7 cellular contexts compared by ENCODE assay signal in the genomic region with DNA sequence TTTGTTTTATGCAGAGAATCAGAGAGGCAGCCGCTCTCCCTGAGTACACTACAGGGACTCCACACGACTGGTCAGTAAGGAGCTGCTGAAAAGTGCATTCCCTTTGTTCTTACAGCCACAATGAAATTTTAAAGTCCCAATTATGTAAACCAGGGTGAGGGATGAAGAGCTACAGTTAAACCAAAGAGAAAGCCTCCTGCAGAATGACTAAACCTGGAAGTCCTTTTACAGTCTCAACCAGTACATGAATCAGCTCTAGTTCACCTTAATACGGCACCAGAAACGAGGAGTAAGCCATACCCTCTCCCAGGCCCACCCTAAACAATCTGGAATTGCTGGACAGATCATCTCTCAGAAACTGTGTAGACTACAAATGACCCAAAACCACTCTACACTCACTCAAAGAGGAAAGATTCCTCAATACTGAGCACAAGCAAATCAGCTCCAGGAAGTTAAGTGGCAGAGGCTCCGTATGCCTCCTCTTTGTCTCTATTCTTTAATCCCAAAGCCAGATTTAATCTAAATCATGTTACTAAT.
DNase-seq lines count a peak whose midpoint lies in the region; ATAC-seq, FAIRE-seq and TF ChIP-seq lines count a peak whose summit lies in the region.

No MANE protein-coding gene starts in this region.

- no peak for FAIRE-seq in RCC 7860 (lab: Jason Lieb, UNC)

- intact Hi-C loops in stomach (cut with DNase I; ENCODE audit: low total_unique reads), result loop anchor here (5.0 kb wide), 1 partner anchor 283 kb away; no protein-coding TSS in a partner anchor

- CTCF ChIA-PET in WTC11 (lab: Charles Lee), result interaction anchor here (0.6 to 2.1 kb wide), 13 partner anchors 15 to 564 kb away, joined by 3 to 14 read pairs (median 3); a partner anchor contains a TSS

- no peaks in the 10 kb centered on the region for H3K27me3 ChIP-seq in stomach

- no peaks in the 10 kb centered on the region for H3K27me3 Mint-ChIP-seq in WTC11 (ENCODE audit: low read depth)

- no peaks in the 10 kb centered on the region for H3K36me3 Mint-ChIP-seq in WTC11

- peaks cover 26 to 93% (median 60%) of the 10 kb centered on the region in 4 donors for H3K4me1 ChIP-seq in stomach

- H3K36me3 ChIP-seq in stomach, result no peaks in the 10 kb centered on the region

- POLR2A ChIA-PET in WTC11 (lab: Charles Lee), result interaction anchor here (0.9 kb wide), 1 partner anchor 80 kb away, joined by 3 read pairs; no protein-coding TSS in a partner anchor

- no peak for TF ChIP-seq CTCF in WTC11 (IDR thresholded peaks at IDR 0.05)
- TF ChIP-seq CTCF in stomach (IDR thresholded peaks at IDR 0.05), result no peak

- no peak for TF ChIP-seq EP300 in stomach (IDR thresholded peaks at IDR 0.05)

- no peaks in the 10 kb centered on the region for H3K9me3 Mint-ChIP-seq in WTC11

- peak overlapping the region; percentile 71 for H3K4me3 Mint-ChIP-seq in WTC11

- DNase-seq in HT-29 (ENCODE audit: low spot score) (peak; percentile 1), WTC11 (ENCODE audit: low spot score) (no peak), inferior parietal cortex (ENCODE audit: extremely low spot score) (peak; percentile 51), stomach (no peak), RCC 7860 (ENCODE audit: low spot score) (no peak), SHP77 (lab: John Stamatoyannopoulos, UW) (no peak)

- WGBS in stomach, 5 donors, result 11 to 20% (median 16%) methylated on average over 5 of the region's 5 CpGs

- ATAC-seq in WTC11, result no peak
- ATAC-seq in HG03571 (IDR thresholded peaks at IDR 0.05; ENCODE audit: unreplicated experiment), result no peak

- peak overlapping the region; percentile 77 to 85 (median 82) for H3K27ac ChIP-seq in stomach

- no peaks in the 10 kb centered on the region for H3K9me3 ChIP-seq in stomach

- H3K4me3 ChIP-seq in stomach, result peak overlapping the region; percentile 39 to 51 (median 44)

- H3K4me1 Mint-ChIP-seq in WTC11, result peaks cover 65% of the 10 kb centered on the region

- H3K27ac Mint-ChIP-seq in WTC11, result peak overlapping the region; percentile 99

- TF ChIP-seq POLR2A in stomach (IDR thresholded peaks at IDR 0.05), result no peak

TF ChIP-seq in WTC11, 78 proteins besides CTCF, POLR2A, EP300 and RAD21:
- TF ChIP-seq TEAD1 (CRISPR knock-in tag; IDR thresholded peaks at IDR 0.05) (no peak), JUN (CRISPR knock-in tag; IDR thresholded peaks at IDR 0.05) (no peak), CREB1 (CRISPR knock-in tag; IDR thresholded peaks at IDR 0.05) (no peak), GTF2I (CRISPR knock-in tag; conservative IDR thresholded peaks at IDR 0.05) (no peak), ZNF396 (CRISPR knock-in tag; IDR thresholded peaks at IDR 0.05; ENCODE audit: borderline replicate concordance) (no peak), ATF1 (CRISPR knock-in tag; IDR thresholded peaks at IDR 0.05) (no peak), ZNF138 (CRISPR knock-in tag; conservative IDR thresholded peaks at IDR 0.05) (no peak), NFE2L1 (CRISPR knock-in tag; IDR thresholded peaks at IDR 0.05) (no peak), HMGA2 (CRISPR knock-in tag; IDR thresholded peaks at IDR 0.05) (no peak), FOXK1 (CRISPR knock-in tag; IDR thresholded peaks at IDR 0.05) (no peak), TEAD4 (CRISPR knock-in tag; IDR thresholded peaks at IDR 0.05) (no peak), FOXP1 (CRISPR knock-in tag; IDR thresholded peaks at IDR 0.05; ENCODE audit: borderline replicate concordance) (no peak), ZNF671 (CRISPR knock-in tag; IDR thresholded peaks at IDR 0.05) (no peak), ZNF232 (CRISPR knock-in tag; IDR thresholded peaks at IDR 0.05) (no peak)
- TF ChIP-seq, protein P1, sequence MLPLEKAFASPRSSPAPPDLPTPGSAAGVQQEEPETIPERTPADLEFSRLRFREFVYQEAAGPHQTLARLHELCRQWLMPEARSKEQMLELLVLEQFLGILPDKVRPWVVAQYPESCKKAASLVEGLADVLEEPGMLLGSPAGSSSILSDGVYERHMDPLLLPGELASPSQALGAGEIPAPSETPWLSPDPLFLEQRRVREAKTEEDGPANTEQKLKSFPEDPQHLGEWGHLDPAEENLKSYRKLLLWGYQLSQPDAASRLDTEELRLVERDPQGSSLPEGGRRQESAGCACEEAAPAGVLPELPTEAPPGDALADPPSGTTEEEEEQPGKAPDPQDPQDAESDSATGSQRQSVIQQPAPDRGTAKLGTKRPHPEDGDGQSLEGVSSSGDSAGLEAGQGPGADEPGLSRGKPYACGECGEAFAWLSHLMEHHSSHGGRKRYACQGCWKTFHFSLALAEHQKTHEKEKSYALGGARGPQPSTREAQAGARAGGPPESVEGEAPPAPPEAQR (CRISPR knock-in tag; IDR thresholded peaks at IDR 0.05), result no peak
- TF ChIP-seq, protein P2, sequence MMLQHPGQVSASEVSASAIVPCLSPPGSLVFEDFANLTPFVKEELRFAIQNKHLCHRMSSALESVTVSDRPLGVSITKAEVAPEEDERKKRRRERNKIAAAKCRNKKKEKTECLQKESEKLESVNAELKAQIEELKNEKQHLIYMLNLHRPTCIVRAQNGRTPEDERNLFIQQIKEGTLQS (CRISPR knock-in tag; conservative IDR thresholded peaks at IDR 0.05), result no peak
- TF ChIP-seq, protein P3, sequence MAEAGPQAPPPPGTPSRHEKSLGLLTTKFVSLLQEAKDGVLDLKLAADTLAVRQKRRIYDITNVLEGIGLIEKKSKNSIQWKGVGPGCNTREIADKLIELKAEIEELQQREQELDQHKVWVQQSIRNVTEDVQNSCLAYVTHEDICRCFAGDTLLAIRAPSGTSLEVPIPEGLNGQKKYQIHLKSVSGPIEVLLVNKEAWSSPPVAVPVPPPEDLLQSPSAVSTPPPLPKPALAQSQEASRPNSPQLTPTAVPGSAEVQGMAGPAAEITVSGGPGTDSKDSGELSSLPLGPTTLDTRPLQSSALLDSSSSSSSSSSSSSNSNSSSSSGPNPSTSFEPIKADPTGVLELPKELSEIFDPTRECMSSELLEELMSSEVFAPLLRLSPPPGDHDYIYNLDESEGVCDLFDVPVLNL (CRISPR knock-in tag; IDR thresholded peaks at IDR 0.05; ENCODE audit: borderline replicate concordance, low read depth), result no peak
- TF ChIP-seq, protein P4, sequence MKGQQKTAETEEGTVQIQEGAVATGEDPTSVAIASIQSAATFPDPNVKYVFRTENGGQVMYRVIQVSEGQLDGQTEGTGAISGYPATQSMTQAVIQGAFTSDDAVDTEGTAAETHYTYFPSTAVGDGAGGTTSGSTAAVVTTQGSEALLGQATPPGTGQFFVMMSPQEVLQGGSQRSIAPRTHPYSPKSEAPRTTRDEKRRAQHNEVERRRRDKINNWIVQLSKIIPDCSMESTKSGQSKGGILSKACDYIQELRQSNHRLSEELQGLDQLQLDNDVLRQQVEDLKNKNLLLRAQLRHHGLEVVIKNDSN (CRISPR knock-in tag; IDR thresholded peaks at IDR 0.05), result no peak
- TF ChIP-seq, protein P5, sequence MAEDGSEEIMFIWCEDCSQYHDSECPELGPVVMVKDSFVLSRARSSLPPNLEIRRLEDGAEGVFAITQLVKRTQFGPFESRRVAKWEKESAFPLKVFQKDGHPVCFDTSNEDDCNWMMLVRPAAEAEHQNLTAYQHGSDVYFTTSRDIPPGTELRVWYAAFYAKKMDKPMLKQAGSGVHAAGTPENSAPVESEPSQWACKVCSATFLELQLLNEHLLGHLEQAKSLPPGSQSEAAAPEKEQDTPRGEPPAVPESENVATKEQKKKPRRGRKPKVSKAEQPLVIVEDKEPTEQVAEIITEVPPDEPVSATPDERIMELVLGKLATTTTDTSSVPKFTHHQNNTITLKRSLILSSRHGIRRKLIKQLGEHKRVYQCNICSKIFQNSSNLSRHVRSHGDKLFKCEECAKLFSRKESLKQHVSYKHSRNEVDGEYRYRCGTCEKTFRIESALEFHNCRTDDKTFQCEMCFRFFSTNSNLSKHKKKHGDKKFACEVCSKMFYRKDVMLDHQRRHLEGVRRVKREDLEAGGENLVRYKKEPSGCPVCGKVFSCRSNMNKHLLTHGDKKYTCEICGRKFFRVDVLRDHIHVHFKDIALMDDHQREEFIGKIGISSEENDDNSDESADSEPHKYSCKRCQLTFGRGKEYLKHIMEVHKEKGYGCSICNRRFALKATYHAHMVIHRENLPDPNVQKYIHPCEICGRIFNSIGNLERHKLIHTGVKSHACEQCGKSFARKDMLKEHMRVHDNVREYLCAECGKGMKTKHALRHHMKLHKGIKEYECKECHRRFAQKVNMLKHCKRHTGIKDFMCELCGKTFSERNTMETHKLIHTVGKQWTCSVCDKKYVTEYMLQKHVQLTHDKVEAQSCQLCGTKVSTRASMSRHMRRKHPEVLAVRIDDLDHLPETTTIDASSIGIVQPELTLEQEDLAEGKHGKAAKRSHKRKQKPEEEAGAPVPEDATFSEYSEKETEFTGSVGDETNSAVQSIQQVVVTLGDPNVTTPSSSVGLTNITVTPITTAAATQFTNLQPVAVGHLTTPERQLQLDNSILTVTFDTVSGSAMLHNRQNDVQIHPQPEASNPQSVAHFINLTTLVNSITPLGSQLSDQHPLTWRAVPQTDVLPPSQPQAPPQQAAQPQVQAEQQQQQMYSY (CRISPR knock-in tag; IDR thresholded peaks at IDR 0.05), result no peak

Comparison
In these comparisons a context has a peak if more than half of its experiments do, and no peak if none do; other contexts are left out.
1. DNase-seq: peak in HT-29 (single experiment) and inferior parietal cortex (single experiment); none in WTC11 (single experiment), stomach (single experiment), RCC 7860 (single experiment) and SHP77 (0 of 2).